19 cellular contexts compared by ENCODE assay signal in genomic region chr14:36756221-36756620, GRCh38.
DNase-seq lines count a peak whose midpoint lies in the region; TF ChIP-seq lines count a peak whose summit lies in the region.
"Had no signal": no experiment of that assay in that cellular context is flagged by ENCODE, and none has a peak within 500 bp of the region (broad histone marks: within the 10 kb centered on the region; RNA-seq: fewer than 3 reads in every experiment).

No MANE protein-coding gene starts in this region.

- intact Hi-C loops in esophagus squamous epithelium (cut with DNase I), result no loop called here

- no peak overlapping the region for H2BK15ac ChIP-seq in mesenchymal stem cell (ENCODE audit: low read depth, poor library complexity, severe bottlenecking)

- no peak overlapping the region for H2AFZ ChIP-seq in mesenchymal stem cell (ENCODE audit: low read depth, low read length)
- H2AFZ ChIP-seq: GM23248 had no signal

- H3K4ac ChIP-seq in mesenchymal stem cell (ENCODE audit: low read depth in 1 of 2, low read length in 2 of 2), result no peak overlapping the region

- H4K8ac ChIP-seq in mesenchymal stem cell (ENCODE audit: low read length), result peak overlapping the region; percentile 22

- H2BK5ac ChIP-seq in mesenchymal stem cell (ENCODE audit: low read depth, low read length, poor library complexity, severe bottlenecking), result no peak overlapping the region

- no peak overlapping the region for H3K14ac ChIP-seq in mesenchymal stem cell (ENCODE audit: low read length in 2 of 2)

- H4K91ac ChIP-seq in mesenchymal stem cell (ENCODE audit: low read length), result no peak overlapping the region

- H3K36me3 ChIP-seq in mesenchymal stem cell (ENCODE audit: control insufficient read depth in 1 of 2, insufficient read depth in 2 of 2, low read depth in 1 of 2, low read length in 2 of 2) (no peaks in the 10 kb centered on the region), esophagus squamous epithelium (no peaks in the 10 kb centered on the region)

- H3K18ac ChIP-seq in mesenchymal stem cell (ENCODE audit: low read depth in 1 of 2, low read length in 2 of 2), result no peak overlapping the region

- no peak overlapping the region for H3K23ac ChIP-seq in mesenchymal stem cell (ENCODE audit: low read length in 2 of 2)

- H3K27me3 ChIP-seq in mesenchymal stem cell (ENCODE audit: control insufficient read depth in 1 of 2, insufficient read depth in 1 of 2, low read length in 2 of 2), result no peaks in the 10 kb centered on the region
- H3K27me3 ChIP-seq in esophagus squamous epithelium, result no peaks in the 10 kb centered on the region

- no peak overlapping the region for H2BK120ac ChIP-seq in mesenchymal stem cell (ENCODE audit: low read depth, low read length)

- H3K9me3 ChIP-seq in mesenchymal stem cell (ENCODE audit: control insufficient read depth, low read length) (peaks cover 4% of the 10 kb centered on the region), esophagus squamous epithelium (no peaks in the 10 kb centered on the region)

- H2BK12ac ChIP-seq in mesenchymal stem cell (ENCODE audit: low read length in 2 of 2), result no peak overlapping the region

- H2AK5ac ChIP-seq in mesenchymal stem cell (ENCODE audit: low read length, severe bottlenecking), result no peak overlapping the region

- no peak overlapping the region for H3K9ac ChIP-seq in mesenchymal stem cell (ENCODE audit: low read length)
- H3K9ac ChIP-seq: GM23248 had no signal

- H3K4me3 ChIP-seq in mesenchymal stem cell (ENCODE audit: insufficient read depth in 1 of 2, low read depth in 1 of 2, low read length in 2 of 2) (no peak overlapping the region), esophagus squamous epithelium (no peak overlapping the region)
- H3K4me3 ChIP-seq: GM23248 had no signal

- TF ChIP-seq CTCF in esophagus squamous epithelium (IDR thresholded peaks at IDR 0.05), result peak in 2 of 6 experiments; percentile 13 to 22

- no peak overlapping the region for H3K4me2 ChIP-seq in mesenchymal stem cell (ENCODE audit: low read length, poor library complexity, severe bottlenecking)

- H3K4me1 ChIP-seq in mesenchymal stem cell (ENCODE audit: control insufficient read depth, insufficient read depth, low read depth, low read length) (no peaks in the 10 kb centered on the region), esophagus squamous epithelium (peaks cover 0 to 78% (median 8%) of the 10 kb centered on the region in 3 donors)

- H3K79me1 ChIP-seq in mesenchymal stem cell (replicated peaks; ENCODE audit: low read length, poor library complexity, severe bottlenecking), result no peaks in the 10 kb centered on the region

- 96% methylated on average over 12 of the region's 12 CpGs for WGBS in mesenchymal stem cell
- 68 to 70% methylated on average over 12 of the region's 12 CpGs for WGBS in esophagus squamous epithelium, 2 donors

- peak; percentile 45 to 80 for DNase-seq in NCI-H446 (lab: John Stamatoyannopoulos, UW)
- DNase-seq in NCI-H446 treated with DMSO at 0.1 percent for 48 hours (lab: John Stamatoyannopoulos, UW), result no peak
- peak; percentile 68 for DNase-seq in NCI-H2171 treated with DMSO at 0.1 percent for 48 hours (lab: John Stamatoyannopoulos, UW)
- DNase-seq in mesenchymal stem cell, result no peak
- no peak for DNase-seq in ACHN
- no peak for DNase-seq in stimulated activated naive CD4-positive, alpha-beta T cell (lab: John Stamatoyannopoulos, UW)
- no peak for DNase-seq in esophagus squamous epithelium (lab: John Stamatoyannopoulos, UW)
- DNase-seq: C1 segment of cervical spinal cord; Caco-2; CD4-positive, alpha-beta memory T cell; GM23248; H7; NCI-H1092; NCI-H1417 treated with DMSO at 0.1 percent for 48 hours; NCI-H2081; NCI-H748 treated with DMSO at 0.1 percent for 48 hours; NK-92 treated with Interleukin-12 subunit alpha and Interleukin-12 subunit beta, amount 100 ng/mL, for 24 hours; PC-3 had no signal

- no peak overlapping the region for H3K27ac ChIP-seq in mesenchymal stem cell (ENCODE audit: low read length, poor library complexity, severe bottlenecking)
- peak overlapping the region in 2 of 4 donors; percentile 77 to 84 for H3K27ac ChIP-seq in esophagus squamous epithelium
- H3K27ac ChIP-seq: GM23248, HL-60 had no signal

- TF ChIP-seq POLR2A in esophagus squamous epithelium (IDR thresholded peaks at IDR 0.05), result no peak

- in situ Hi-C loops in ACHN (cut with HindIII; ENCODE audit: low pct_ligation_motif_present, low pct_unique_long_range_greater_than_20kb, low sequenced_read_pairs), result no loop called here

Comparison
In these comparisons a context has a peak if more than half of its experiments do, and no peak if none do; other contexts are left out.
1. DNase-seq: peak in NCI-H446 (2 of 2) and NCI-H2171 treated with DMSO at 0.1 percent for 48 hours (single experiment); none in NCI-H446 treated with DMSO at 0.1 percent for 48 hours (single experiment), mesenchymal stem cell (single experiment), ACHN (single experiment), stimulated activated naive CD4-positive, alpha-beta T cell (0 of 6) and esophagus squamous epithelium (single experiment).